7 cellular contexts compared by ENCODE assay signal in genomic region chr4:155039162-155039561, GRCh38.
"Had no signal": no experiment of that assay in that cellular context is flagged by ENCODE, and none has a peak within 500 bp of the region (broad histone marks: within the 10 kb centered on the region; RNA-seq: fewer than 3 reads in every experiment).

No MANE protein-coding gene starts in this region.

- H2AFZ ChIP-seq: GM23338 had no signal

- H3K27ac ChIP-seq: HL-60 had no signal

- H3K4me2 ChIP-seq: GM23338 had no signal

- H3K4me3 ChIP-seq: GM23338 had no signal

- DNase-seq: H9, HFFc6, KBM-7 had no signal

- ATAC-seq: GM23338, HCT116, HepG2 had no signal
